18 cellular contexts compared by ENCODE assay signal in the genomic region with DNA sequence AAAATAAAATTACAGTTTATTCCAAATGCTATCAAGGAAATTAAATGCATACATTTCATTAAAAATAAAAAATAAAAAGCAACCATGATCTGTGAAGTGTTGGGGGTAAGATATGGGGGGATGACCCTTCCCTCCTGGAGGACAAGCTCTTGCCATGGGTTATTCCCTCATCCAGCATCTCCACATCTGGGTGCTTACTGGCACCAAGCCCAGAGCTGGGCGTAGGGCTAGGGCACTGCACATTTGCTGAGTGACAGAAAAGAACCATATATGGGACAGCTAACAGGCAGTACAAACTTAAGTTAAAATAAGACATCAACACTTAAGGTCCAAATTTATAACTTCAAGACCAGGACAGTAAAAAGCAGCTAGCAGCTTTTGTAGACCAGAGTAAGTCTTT. TPM values are rescaled to one million over a fixed set of nuclear protein-coding genes. Genes with fewer than 3 reads are reported as not detected.
A peak's percentile ranks its signal among the peaks of the same experiment; 100 is the strongest.
DNase-seq lines count a peak whose midpoint lies in the region; ATAC-seq and TF ChIP-seq lines count a peak whose summit lies in the region.
"Had no signal": no experiment of that assay in that cellular context is flagged by ENCODE, and none has a peak within 500 bp of the region (broad histone marks: within the 10 kb centered on the region; RNA-seq: fewer than 3 reads in every experiment).

No MANE protein-coding gene starts in this region.

- POLR2A ChIA-PET in IMR-90 (lab: Charles Lee; ENCODE audit: unreplicated experiment) (no interaction called here), PC-9 (lab: Charles Lee; ENCODE audit: unreplicated experiment) (no interaction called here)

- H3K27ac ChIP-seq in IMR-90 (ENCODE audit: insufficient read depth, low read length) (no peak overlapping the region), heart left ventricle (peak overlapping the region in 8 of 12 donors; percentile 35 to 81 (median 51)), PC-9 (no peak overlapping the region), adrenal gland (peak overlapping the region in 1 of 5 donors; percentile 71), gastrocnemius medialis (no peak overlapping the region)
- H3K27ac ChIP-seq: GM23248 had no signal

- H3K27ac Mint-ChIP-seq in Calu3 (ENCODE audit: unreplicated experiment) (no peak overlapping the region), progenitor cell of endocrine pancreas (peak overlapping the region; percentile 25)
- H3K27ac Mint-ChIP-seq: activated B cell treated with CpG ODN at 0.5 μM for 24 hours; activated CD8-positive, alpha-beta T cell treated with anti-CD3 and anti-CD28 coated beads for 36 hours; activated naive CD8-positive, alpha-beta T cell treated with anti-CD3 and anti-CD28 coated beads, Interleukin-2, amount 10 ng/mL, durations not matched to agents 7 days and 5 days had no signal

- H3K27me3 ChIP-seq in IMR-90 (ENCODE audit: control insufficient read depth, insufficient read depth, low read length) (no peaks in the 10 kb centered on the region), heart left ventricle (no peaks in the 10 kb centered on the region), PC-9 (ENCODE audit: insufficient read depth, low read depth) (no peaks in the 10 kb centered on the region), adrenal gland (no peaks in the 10 kb centered on the region), gastrocnemius medialis (no peaks in the 10 kb centered on the region)

- ATAC-seq in IMR-90 (ENCODE audit: low read depth) (no peak), heart left ventricle (peak in 1 of 4 donors; percentile 40), gastrocnemius medialis (no peak)
- ATAC-seq: activated CD8-positive, alpha-beta T cell treated with anti-CD3 and anti-CD28 coated beads for 36 hours had no signal

- H3K9me3 ChIP-seq in IMR-90 (ENCODE audit: control insufficient read depth, insufficient read depth, low read length) (no peaks in the 10 kb centered on the region), heart left ventricle (no peaks in the 10 kb centered on the region), PC-9 (ENCODE audit: insufficient read depth, low read depth) (no peaks in the 10 kb centered on the region), adrenal gland (replicated peaks in 1 of 3) (no peaks in the 10 kb centered on the region), gastrocnemius medialis (no peaks in the 10 kb centered on the region)

- CTCF ChIA-PET in Calu3 (lab: Charles Lee): interaction anchor here (1.2 kb wide), 1 partner anchor 12 kb away, joined by 3 read pairs; no protein-coding TSS in a partner anchor
- CTCF ChIA-PET in IMR-90 (lab: Yijun Ruan, JAX): no interaction called here
- CTCF ChIA-PET in PC-9 (lab: Charles Lee): interaction anchor here (0.6 kb wide), 1 partner anchor 1354 kb away, joined by 3 read pairs; no protein-coding TSS in a partner anchor

- no peak overlapping the region for H2AK5ac ChIP-seq in IMR-90 (ENCODE audit: low read depth, low read length)

- TF ChIP-seq RAD21 in IMR-90 (IDR thresholded peaks at IDR 0.05; ENCODE audit: low read length): no peak

- no peak overlapping the region for H3K18ac ChIP-seq in IMR-90 (ENCODE audit: low read depth, low read length)

- no peak overlapping the region for H3K9ac ChIP-seq in IMR-90 (ENCODE audit: low read depth, low read length)
- H3K9ac ChIP-seq: GM23248 had no signal

- H3K9me1 ChIP-seq in IMR-90 (ENCODE audit: insufficient read depth, low read length): peaks cover 23% of the 10 kb centered on the region

- H3K4me3 ChIP-seq in IMR-90 (ENCODE audit: insufficient read depth, low read depth, low read length): no peak overlapping the region
- no peak overlapping the region for H3K4me3 ChIP-seq in heart left ventricle
- no peak overlapping the region for H3K4me3 ChIP-seq in PC-9
- no peak overlapping the region for H3K4me3 ChIP-seq in adrenal gland
- no peak overlapping the region for H3K4me3 ChIP-seq in gastrocnemius medialis
- H3K4me3 ChIP-seq: GM23248 had no signal

- no peaks in the 10 kb centered on the region for H3K9me2 ChIP-seq in PC-9 (ENCODE audit: insufficient read depth)

- TF ChIP-seq CTCF in Calu3 (IDR thresholded peaks at IDR 0.05; ENCODE audit: unreplicated experiment) (no peak), IMR-90 (conservative IDR thresholded peaks at IDR 0.05; ENCODE audit: low read depth, low read length) (no peak), heart left ventricle (IDR thresholded peaks at IDR 0.05) (no peak), progenitor cell of endocrine pancreas (IDR thresholded peaks at IDR 0.05; ENCODE audit: unreplicated experiment) (no peak), PC-9 (conservative IDR thresholded peaks at IDR 0.05) (no peak), adrenal gland (IDR thresholded peaks at IDR 0.05) (no peak), gastrocnemius medialis (IDR thresholded peaks at IDR 0.05 in 4 of 5, conservative IDR thresholded peaks at IDR 0.05 in 1 of 5) (no peak)

- peaks cover 62% of the 10 kb centered on the region for H4K20me1 ChIP-seq in IMR-90 (ENCODE audit: insufficient read depth, low read length)
- peaks cover 72% of the 10 kb centered on the region for H4K20me1 ChIP-seq in PC-9 (ENCODE audit: insufficient read depth)

- no peak overlapping the region for H2BK15ac ChIP-seq in IMR-90 (ENCODE audit: low read depth, low read length)

- no peak overlapping the region for H2AFZ ChIP-seq in IMR-90 (replicated peaks; ENCODE audit: low read length, poor library complexity)
- H2AFZ ChIP-seq in PC-9: no peak overlapping the region
- H2AFZ ChIP-seq: GM23248 had no signal

- in situ Hi-C loops in IMR-90 (cut with MboI; ENCODE audit: low sequenced_read_pairs) (loop anchor here (25.0 kb wide), 1 partner anchor 516 kb away; no protein-coding TSS in a partner anchor), gastrocnemius medialis (cut with MboI; ENCODE audit: low sequenced_read_pairs in 4 of 4) (no loop called here)

- H3K36me3 Mint-ChIP-seq in Calu3 (ENCODE audit: insufficient read depth, unreplicated experiment) (peaks cover 22% of the 10 kb centered on the region), progenitor cell of endocrine pancreas (ENCODE audit: insufficient read depth) (no peaks in the 10 kb centered on the region)

- H2AK9ac ChIP-seq in IMR-90 (replicated peaks; ENCODE audit: low read depth, low read length, poor library complexity): no peak overlapping the region

- H3K9me3 Mint-ChIP-seq in Calu3 (ENCODE audit: low read depth, unreplicated experiment): no peaks in the 10 kb centered on the region
- H3K9me3 Mint-ChIP-seq in progenitor cell of endocrine pancreas (ENCODE audit: low read depth): no peaks in the 10 kb centered on the region
- H3K9me3 Mint-ChIP-seq: activated B cell treated with CpG ODN at 0.5 μM for 24 hours; activated CD8-positive, alpha-beta T cell treated with anti-CD3 and anti-CD28 coated beads for 36 hours; activated naive CD8-positive, alpha-beta T cell treated with anti-CD3 and anti-CD28 coated beads, Interleukin-2, amount 10 ng/mL, durations not matched to agents 7 days and 5 days had no signal

- H3K79me2 ChIP-seq in PC-9 (ENCODE audit: low read depth): peaks cover 100% of the 10 kb centered on the region

- no peak overlapping the region for H3K4me3 Mint-ChIP-seq in Calu3 (ENCODE audit: low read depth, unreplicated experiment)
- no peak overlapping the region for H3K4me3 Mint-ChIP-seq in progenitor cell of endocrine pancreas (ENCODE audit: low read depth)
- H3K4me3 Mint-ChIP-seq: activated B cell treated with CpG ODN at 0.5 μM for 24 hours; activated CD8-positive, alpha-beta T cell treated with anti-CD3 and anti-CD28 coated beads for 36 hours; activated naive CD8-positive, alpha-beta T cell treated with anti-CD3 and anti-CD28 coated beads, Interleukin-2, amount 10 ng/mL, durations not matched to agents 7 days and 5 days had no signal

- dilution Hi-C loops in IMR-90 (cut with HindIII; ENCODE audit: low sequenced_read_pairs, unreplicated experiment): no loop called here

- H3K27me3 Mint-ChIP-seq in Calu3 (ENCODE audit: unreplicated experiment) (no peaks in the 10 kb centered on the region), progenitor cell of endocrine pancreas (no peaks in the 10 kb centered on the region)
- H3K27me3 Mint-ChIP-seq: activated B cell treated with CpG ODN at 0.5 μM for 24 hours; activated CD8-positive, alpha-beta T cell treated with anti-CD3 and anti-CD28 coated beads for 36 hours; activated naive CD8-positive, alpha-beta T cell treated with anti-CD3 and anti-CD28 coated beads, Interleukin-2, amount 10 ng/mL, durations not matched to agents 7 days and 5 days had no signal

- H3K23ac ChIP-seq in IMR-90 (ENCODE audit: low read depth, low read length): no peak overlapping the region

- BruUV-seq in Calu3 (replicated peaks; lab: Mats Ljungman, UMichigan) (no TSS peak), IMR-90 (replicated peaks; lab: Mats Ljungman, UMichigan) (no TSS peak), PC-9 (replicated peaks; lab: Mats Ljungman, UMichigan) (no TSS peak)

- no peak overlapping the region for H2BK20ac ChIP-seq in IMR-90 (ENCODE audit: low read depth, low read length)

- no peaks in the 10 kb centered on the region; the same call in 1 of the 2 replicates for H3F3A ChIP-seq in PC-9 (ENCODE audit: insufficient read depth, low read depth)

- peaks cover 34 to 84% of the 10 kb centered on the region in 2 experiments for H3K79me1 ChIP-seq in IMR-90 (ENCODE audit: low read depth in 1 of 2, low read length in 2 of 2)

- H2BK5ac ChIP-seq in IMR-90 (ENCODE audit: low read depth, low read length, poor library complexity, severe bottlenecking): no peak overlapping the region

- no peak overlapping the region for H3K56ac ChIP-seq in IMR-90 (ENCODE audit: extremely low read depth, insufficient read depth, low read length)

- H4K5ac ChIP-seq in IMR-90 (ENCODE audit: low read depth, low read length): 0 out of 2 replicates have a peak overlapping the region, but pooled peaks have one; percentile 16

- DNase-seq in Calu3 (peak; percentile 27), IMR-90 (no peak), heart left ventricle (peak in 2 of 5 donors; percentile 36 to 46), progenitor cell of endocrine pancreas (ENCODE audit: low spot score, unreplicated experiment) (no peak), PC-9 (no peak), adrenal gland (no peak), gastrocnemius medialis (no peak), NCI-H2227 (lab: John Stamatoyannopoulos, UW; ENCODE audit: unreplicated experiment) (no peak)
- DNase-seq: activated B cell treated with CpG ODN at 0.5 μM for 24 hours; activated CD8-positive, alpha-beta T cell treated with anti-CD3 and anti-CD28 coated beads for 36 hours; activated naive CD8-positive, alpha-beta T cell treated with anti-CD3 and anti-CD28 coated beads, Interleukin-2, amount 10 ng/mL, durations not matched to agents 7 days and 5 days; activated T-cell treated with anti-CD3 and anti-CD28 coated beads, Interleukin-2, amount 50 U/mL, for 48 hours; GF-D8; KBM-7; NCI-H1105; stimulated activated CD4-positive, alpha-beta T cell treated with anti-CD3 and anti-CD28 coated beads, Interleukin-2, amount 100 ng/mL, for 48 hours; T-helper 1 cell had no signal

- H4K8ac ChIP-seq in IMR-90 (ENCODE audit: low read depth in 2 of 2, low read length in 2 of 2): no peak overlapping the region

- H3K14ac ChIP-seq in IMR-90 (replicated peaks; ENCODE audit: low read depth, low read length): no peak overlapping the region

- TF ChIP-seq POLR2A in IMR-90 (IDR thresholded peaks at IDR 0.05; ENCODE audit: low read depth, low read length) (no peak), heart left ventricle (IDR thresholded peaks at IDR 0.05) (no peak), adrenal gland (IDR thresholded peaks at IDR 0.05) (no peak), gastrocnemius medialis (IDR thresholded peaks at IDR 0.05) (no peak)

- H4K91ac ChIP-seq in IMR-90 (ENCODE audit: insufficient read depth, low read depth, low read length): no peak overlapping the region

- no CpG with 5 or more reads among the region's 1 CpG for WGBS in IMR-90 (ENCODE audit: extremely low coverage in 2 of 2, insufficient read length in 1 of 2), 2 experiments
- 31 to 62% (median 53%) methylated on average over 1 of the region's 1 CpG for WGBS in heart left ventricle, 4 donors
- 68 to 88% (median 78%) methylated on average over 1 of the region's 1 CpG for WGBS in adrenal gland, 4 donors

- intact Hi-C loops in Calu3 (cut with micrococcal nuclease; ENCODE audit: unreplicated experiment): no loop called here
- intact Hi-C loops in IMR-90 (cut with micrococcal nuclease): no loop called here
- intact Hi-C loops in heart left ventricle (cut with DNase I): no loop called here
- intact Hi-C loops in PC-9 (cut with micrococcal nuclease; ENCODE audit: unreplicated experiment): no loop called here
- intact Hi-C loops in adrenal gland (cut with DNase I): no loop called here
- intact Hi-C loops in gastrocnemius medialis (cut with DNase I; ENCODE audit: low total_unique reads): no loop called here

- H2BK120ac ChIP-seq in IMR-90 (ENCODE audit: low read depth, low read length): no peak overlapping the region

- H3K4me1 Mint-ChIP-seq in Calu3 (ENCODE audit: low read depth, unreplicated experiment) (peaks cover 91% of the 10 kb centered on the region), progenitor cell of endocrine pancreas (ENCODE audit: low read depth) (peaks cover 63% of the 10 kb centered on the region)

- no peak overlapping the region for H3K4ac ChIP-seq in IMR-90 (ENCODE audit: low read depth, low read length)

- H3K4me2 ChIP-seq in IMR-90 (ENCODE audit: low read depth, low read length) (no peak overlapping the region), PC-9 (no peak overlapping the region)

- H3K36me3 ChIP-seq in IMR-90 (ENCODE audit: control insufficient read depth, insufficient read depth, low read length) (no peaks in the 10 kb centered on the region; the same call in none of the 2 replicates), heart left ventricle (peaks cover 0 to 3% (median 0%) of the 10 kb centered on the region in 9 donors), PC-9 (ENCODE audit: low read depth) (peaks cover 10% of the 10 kb centered on the region; the same call in 1 of the 2 replicates), adrenal gland (replicated peaks in 1 of 2) (no peaks in the 10 kb centered on the region), gastrocnemius medialis (no peaks in the 10 kb centered on the region)

- H3K4me1 ChIP-seq in IMR-90 (ENCODE audit: control insufficient read depth, insufficient read depth, low read length) (peaks cover 14% of the 10 kb centered on the region), heart left ventricle (peaks cover 6 to 82% (median 66%) of the 10 kb centered on the region in 12 donors), PC-9 (replicated peaks; ENCODE audit: insufficient read depth) (peaks cover 18% of the 10 kb centered on the region), adrenal gland (replicated peaks in 1 of 2) (peaks cover 11 to 69% of the 10 kb centered on the region in 2 donors), gastrocnemius medialis (peaks cover 64 to 67% of the 10 kb centered on the region in 2 donors)

RNA-seq across cellular contexts. Expression of a gene that starts 10.2 kb away (rescaled TPM):
- total RNA-seq in Calu3 (2022) (111 and 115 TPM in 2 replicates), IMR-90 (2012; rRNA removed) (30.8 and 44.2 TPM in 2 replicates), heart left ventricle (10 to 100 TPM; 13.8 to 47.1 (median 20.2) TPM), progenitor cell of endocrine pancreas (57.6 TPM in 2 replicates), PC-9 (2021) (66.2 and 91.9 TPM in 2 replicates), adrenal gland (10 to 100 TPM; 29.3 to 53.3 (median 34.5) TPM), gastrocnemius medialis (10 to 100 TPM; 26.6 to 43.3 (median 29.5) TPM)
- polyA plus RNA-seq in IMR-90 (2012; rRNA removed) (18.1 and 21.8 TPM in 2 replicates), heart left ventricle (10 to 100 TPM in 1 of 2 donors, 1 to 10 TPM in 1; 3.7 to 17.3 TPM), adrenal gland (10 to 100 TPM in 1 of 3 donors, 1 to 10 TPM in 2; 7.1 to 35.7 (median 9.2) TPM)
- 6.1 and 9.9 TPM in 2 replicates for polyA plus RNA-seq in IMR-90 (2012; cell fraction: cytosol; rRNA removed)
- 6.3 and 15.2 TPM in 2 replicates for polyA plus RNA-seq in IMR-90 (2012; cell fraction: nucleus; rRNA removed; ENCODE audit: low replicate concordance)

Comparison
In these comparisons a context has a peak if more than half of its experiments do, and no peak if none do; other contexts are left out.
1. H3K27ac ChIP-seq: peak in heart left ventricle (8 of 12); none in IMR-90 (single experiment), PC-9 (single experiment) and gastrocnemius medialis (0 of 4).